ENCODE assay signal across 16 cellular contexts in genomic region chr2:18752667-18753422, GRCh38.
DNase-seq lines count a peak whose midpoint lies in the region; ATAC-seq, FAIRE-seq and TF ChIP-seq lines count a peak whose summit lies in the region.
"Had no signal": no experiment of that assay in that cellular context is flagged by ENCODE, and none has a peak within 500 bp of the region (broad histone marks: within the 10 kb centered on the region; RNA-seq: fewer than 3 reads in every experiment).

No MANE protein-coding gene starts in this region.

- CTCF ChIA-PET in Panc1 (lab: Charles Lee): interaction anchor here (0.7 kb wide), 1 partner anchor 43 kb away, joined by 9 read pairs; no protein-coding TSS in a partner anchor
- CTCF ChIA-PET in activated naive CD4-positive, alpha-beta T cell treated with anti-CD3 and anti-CD28 coated beads, Interleukin-2, amount 10 ng/mL, durations not matched to agents 7 days and 5 days (lab: Charles Lee): interaction anchor here (0.8 to 1.0 kb wide), 2 partner anchors 231 to 596 kb away, joined by 3 read pairs; no protein-coding TSS in a partner anchor

- DNase-seq in DMS153 (lab: John Stamatoyannopoulos, UW) (peak; percentile 77), HTR-8/SVneo (ENCODE audit: insufficient read length, low spot score) (peak; percentile 13), Panc1 (ENCODE audit: low read depth, low spot score) (no peak), fibroblast of mammary gland (ENCODE audit: low read depth) (peak; percentile 31), NCI-H1092 treated with DMSO at 0.1 percent for 48 hours (lab: John Stamatoyannopoulos, UW) (no peak), NK-92 (lab: John Stamatoyannopoulos, UW; ENCODE audit: unreplicated experiment) (no peak)
- DNase-seq in activated naive CD4-positive, alpha-beta T cell treated with anti-CD3 and anti-CD28 coated beads, Interleukin-2, amount 10 ng/mL, durations not matched to agents 7 days and 5 days: no peak
- DNase-seq: activated naive CD4-positive, alpha-beta T cell treated with anti-CD3 and anti-CD28 coated beads for 36 hours; CD8-positive, alpha-beta memory T cell; H7; NCI-H526 treated with DMSO at 0.1 percent for 48 hours; T-helper 2 cell had no signal

- no peak overlapping the region for H3K27ac Mint-ChIP-seq in activated naive CD4-positive, alpha-beta T cell treated with anti-CD3 and anti-CD28 coated beads, Interleukin-2, amount 10 ng/mL, durations not matched to agents 7 days and 5 days
- H3K27ac Mint-ChIP-seq: activated naive CD4-positive, alpha-beta T cell treated with anti-CD3 and anti-CD28 coated beads for 36 hours; CD8-positive, alpha-beta memory T cell; stimulated activated naive CD8-positive, alpha-beta T cell treated with anti-CD3 and anti-CD28 coated beads, Interleukin-15, Interleukin-2, amounts not matched to agents 100 ng/mL and 50 ng/mL, for 24 hours had no signal

- no peaks in the 10 kb centered on the region for H3K9me3 Mint-ChIP-seq in activated naive CD4-positive, alpha-beta T cell treated with anti-CD3 and anti-CD28 coated beads, Interleukin-2, amount 10 ng/mL, durations not matched to agents 7 days and 5 days
- H3K9me3 Mint-ChIP-seq: activated naive CD4-positive, alpha-beta T cell treated with anti-CD3 and anti-CD28 coated beads for 36 hours; stimulated activated naive CD8-positive, alpha-beta T cell treated with anti-CD3 and anti-CD28 coated beads, Interleukin-15, Interleukin-2, amounts not matched to agents 100 ng/mL and 50 ng/mL, for 24 hours had no signal

- FAIRE-seq in HTR-8/SVneo (lab: Jason Lieb, UNC): no peak

- H3K36me3 ChIP-seq in Panc1 (ENCODE audit: control insufficient read depth, insufficient read depth, low read length): no peaks in the 10 kb centered on the region
- H3K36me3 ChIP-seq: prostate gland had no signal

- ATAC-seq in Panc1 (peak; percentile 34; the same call in 1 of the 2 replicates), GM21447 (IDR thresholded peaks at IDR 0.05; ENCODE audit: unreplicated experiment) (no peak)

- BruUV-seq in Panc1 (replicated peaks; lab: Mats Ljungman, UMichigan): no TSS peak

- POLR2A ChIA-PET in Panc1 (lab: Charles Lee): no interaction called here

- no peaks in the 10 kb centered on the region for H3K27me3 Mint-ChIP-seq in activated naive CD4-positive, alpha-beta T cell treated with anti-CD3 and anti-CD28 coated beads, Interleukin-2, amount 10 ng/mL, durations not matched to agents 7 days and 5 days
- H3K27me3 Mint-ChIP-seq: CD8-positive, alpha-beta memory T cell; stimulated activated naive CD8-positive, alpha-beta T cell treated with anti-CD3 and anti-CD28 coated beads, Interleukin-15, Interleukin-2, amounts not matched to agents 100 ng/mL and 50 ng/mL, for 24 hours had no signal

- H3K4me1 Mint-ChIP-seq in activated naive CD4-positive, alpha-beta T cell treated with anti-CD3 and anti-CD28 coated beads, Interleukin-2, amount 10 ng/mL, durations not matched to agents 7 days and 5 days: no peaks in the 10 kb centered on the region
- H3K4me1 Mint-ChIP-seq: CD8-positive, alpha-beta memory T cell had no signal

- no peaks in the 10 kb centered on the region for H3K9me3 ChIP-seq in Panc1 (ENCODE audit: control insufficient read depth, insufficient read depth, low read depth, low read length)
- H3K9me3 ChIP-seq: prostate gland had no signal

- peak; percentile 25; the same call in 1 of the 2 replicates for TF ChIP-seq CTCF in Panc1 (IDR thresholded peaks at IDR 0.05)
- TF ChIP-seq CTCF in fibroblast of mammary gland (conservative IDR thresholded peaks at IDR 0.05; ENCODE audit: control insufficient read depth, insufficient read depth, low read depth, low read length): no peak

- intact Hi-C loops in Panc1 (cut with micrococcal nuclease; ENCODE audit: unreplicated experiment): loop anchor here (5.0 kb wide), 1 partner anchor 231 kb away; no protein-coding TSS in a partner anchor

- H3K27ac ChIP-seq in Panc1 (ENCODE audit: low read length): no peak overlapping the region
- H3K27ac ChIP-seq: KMS-11, prostate gland had no signal

- H3K27me3 ChIP-seq in Panc1 (ENCODE audit: control insufficient read depth, insufficient read depth, low read length): no peaks in the 10 kb centered on the region

- H3K4me1 ChIP-seq in Panc1 (ENCODE audit: control insufficient read depth, insufficient read depth, low read length): 0 out of 2 replicates have a peak, but pooled peaks cover 9% of the 10 kb centered on the region
- H3K4me1 ChIP-seq: prostate gland had no signal

- H3K4me3 Mint-ChIP-seq in activated naive CD4-positive, alpha-beta T cell treated with anti-CD3 and anti-CD28 coated beads, Interleukin-2, amount 10 ng/mL, durations not matched to agents 7 days and 5 days: no peak overlapping the region
- H3K4me3 Mint-ChIP-seq: activated naive CD4-positive, alpha-beta T cell treated with anti-CD3 and anti-CD28 coated beads for 36 hours; CD8-positive, alpha-beta memory T cell; stimulated activated naive CD8-positive, alpha-beta T cell treated with anti-CD3 and anti-CD28 coated beads, Interleukin-15, Interleukin-2, amounts not matched to agents 100 ng/mL and 50 ng/mL, for 24 hours had no signal

- no peaks in the 10 kb centered on the region for H3K36me3 Mint-ChIP-seq in activated naive CD4-positive, alpha-beta T cell treated with anti-CD3 and anti-CD28 coated beads, Interleukin-2, amount 10 ng/mL, durations not matched to agents 7 days and 5 days

- in situ Hi-C loops in Panc1 (cut with HindIII; ENCODE audit: low pct_unique_long_range_greater_than_20kb, low sequenced_read_pairs): no loop called here

- H3K4me3 ChIP-seq in Panc1 (ENCODE audit: low read depth in 2 of 2, low read length in 2 of 2): no peak overlapping the region
- H3K4me3 ChIP-seq in fibroblast of mammary gland (ENCODE audit: control insufficient read depth, low read depth, low read length): no peak overlapping the region
- H3K4me3 ChIP-seq: prostate gland had no signal

Comparison
In these comparisons a context has a peak if more than half of its experiments do, and no peak if none do; other contexts are left out.
1. DNase-seq: peak in DMS153 (single experiment), HTR-8/SVneo (single experiment) and fibroblast of mammary gland (single experiment); none in Panc1 (single experiment), activated naive CD4-positive, alpha-beta T cell treated with anti-CD3 and anti-CD28 coated beads, Interleukin-2, amount 10 ng/mL, durations not matched to agents 7 days and 5 days (single experiment), NCI-H1092 treated with DMSO at 0.1 percent for 48 hours (single experiment) and NK-92 (single experiment).